ENCODE assay signal across 22 cellular contexts in the genomic region with DNA sequence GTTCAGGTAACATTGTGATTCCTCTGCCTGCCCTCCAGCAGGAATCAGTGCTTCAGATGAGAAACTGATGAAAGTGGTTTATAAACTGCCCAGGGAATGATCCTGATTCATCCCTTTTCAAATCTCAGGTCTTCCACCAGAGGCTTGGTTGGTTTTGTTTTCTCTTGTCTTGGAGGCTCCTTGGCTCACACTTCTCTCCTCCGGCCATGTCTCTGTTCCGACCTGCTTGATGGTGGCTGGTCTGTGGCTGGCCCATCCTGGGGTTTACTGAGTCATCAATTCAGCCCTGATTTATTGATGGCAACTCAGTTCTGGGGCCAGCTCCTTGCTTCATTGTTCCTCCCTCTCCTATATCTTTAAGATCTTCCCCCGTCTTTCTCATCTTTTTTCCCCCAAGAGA.
"Had no signal": no experiment of that assay in that cellular context is flagged by ENCODE, and none has a peak within 500 bp of the region (broad histone marks: within the 10 kb centered on the region; RNA-seq: fewer than 3 reads in every experiment).

No MANE protein-coding gene starts in this region.

- H2AFZ ChIP-seq: parathyroid adenoma had no signal

- H3K27ac Mint-ChIP-seq: activated B cell treated with CpG ODN at 0.5 μM for 24 hours; activated CD4-positive, alpha-beta memory T cell treated with anti-CD3 and anti-CD28 coated beads for 36 hours; activated naive CD4-positive, alpha-beta T cell treated with anti-CD3 and anti-CD28 coated beads, Interleukin-2, amount 10 ng/mL, durations not matched to agents 7 days and 5 days; endodermal cell; natural killer cell; stimulated activated naive B cell treated with anti-CD40 and anti-IgM and Interleukin-4, amounts not matched to agents 10 μg/mL and 1 μg/mL and 100 μg/mL, for 72 hours; T-helper 17 cell; type B pancreatic cell had no signal

- H3K4me3 Mint-ChIP-seq: activated B cell treated with CpG ODN at 0.5 μM for 24 hours; activated CD4-positive, alpha-beta memory T cell treated with anti-CD3 and anti-CD28 coated beads for 36 hours; activated naive CD4-positive, alpha-beta T cell treated with anti-CD3 and anti-CD28 coated beads, Interleukin-2, amount 10 ng/mL, durations not matched to agents 7 days and 5 days; endodermal cell; natural killer cell; stimulated activated naive B cell treated with anti-CD40 and anti-IgM and Interleukin-4, amounts not matched to agents 10 μg/mL and 1 μg/mL and 100 μg/mL, for 72 hours; T-helper 17 cell; type B pancreatic cell had no signal

- H3K27ac ChIP-seq: cardiac muscle cell, lower lobe of right lung, parathyroid adenoma had no signal

- H3K27me3 ChIP-seq: cardiac muscle cell had no signal

- H3K36me3 ChIP-seq: cardiac muscle cell, lower lobe of right lung had no signal

- H3K4me2 ChIP-seq: smooth muscle cell had no signal

- H3K9ac ChIP-seq: parathyroid adenoma had no signal

- H3K9me3 ChIP-seq: lower lobe of right lung had no signal

- ATAC-seq: left lobe of liver; lower lobe of right lung; natural killer cell; sciatic nerve; stimulated activated naive B cell treated with anti-CD40 and anti-IgM and Interleukin-4, amounts not matched to agents 10 μg/mL and 1 μg/mL and 100 μg/mL, for 72 hours; T-helper 17 cell had no signal

- H3K9me3 Mint-ChIP-seq: activated B cell treated with CpG ODN at 0.5 μM for 24 hours; activated CD4-positive, alpha-beta memory T cell treated with anti-CD3 and anti-CD28 coated beads for 36 hours; activated naive CD4-positive, alpha-beta T cell treated with anti-CD3 and anti-CD28 coated beads, Interleukin-2, amount 10 ng/mL, durations not matched to agents 7 days and 5 days; endodermal cell; natural killer cell; stimulated activated naive B cell treated with anti-CD40 and anti-IgM and Interleukin-4, amounts not matched to agents 10 μg/mL and 1 μg/mL and 100 μg/mL, for 72 hours had no signal

- H3K79me2 ChIP-seq: parathyroid adenoma had no signal

- DNase-seq: activated B cell treated with CpG ODN at 0.5 μM for 24 hours; activated CD4-positive, alpha-beta memory T cell treated with anti-CD3 and anti-CD28 coated beads for 36 hours; activated CD4-positive, alpha-beta T cell treated with anti-CD3 and anti-CD28 coated beads for 4 hours; activated naive CD4-positive, alpha-beta T cell treated with anti-CD3 and anti-CD28 coated beads, Interleukin-2, amount 10 ng/mL, durations not matched to agents 7 days and 5 days; activated T-cell treated with anti-CD3 and anti-CD28 coated beads, Interleukin-2, amount 50 U/mL, for 48 hours; amygdala; cortex of kidney; endodermal cell; foreskin melanocyte; lower lobe of right lung; midbrain; natural killer cell; stimulated activated CD4-positive, alpha-beta T cell treated with anti-CD3 and anti-CD28 coated beads, Interleukin-15, amount 100 ng/mL, for 24 hours; stimulated activated naive B cell treated with anti-CD40 and anti-IgM and Interleukin-4, amounts not matched to agents 10 μg/mL and 1 μg/mL and 100 μg/mL, for 72 hours; SW 1271; T-helper 17 cell had no signal

- H3K4me1 ChIP-seq: lower lobe of right lung, parathyroid adenoma had no signal

- H3K4me1 Mint-ChIP-seq: activated B cell treated with CpG ODN at 0.5 μM for 24 hours; stimulated activated naive B cell treated with anti-CD40 and anti-IgM and Interleukin-4, amounts not matched to agents 10 μg/mL and 1 μg/mL and 100 μg/mL, for 72 hours had no signal

- H3K36me3 Mint-ChIP-seq: activated CD4-positive, alpha-beta memory T cell treated with anti-CD3 and anti-CD28 coated beads for 36 hours; activated naive CD4-positive, alpha-beta T cell treated with anti-CD3 and anti-CD28 coated beads, Interleukin-2, amount 10 ng/mL, durations not matched to agents 7 days and 5 days; natural killer cell; stimulated activated naive B cell treated with anti-CD40 and anti-IgM and Interleukin-4, amounts not matched to agents 10 μg/mL and 1 μg/mL and 100 μg/mL, for 72 hours; type B pancreatic cell had no signal

- H3K4me3 ChIP-seq: cardiac muscle cell, lower lobe of right lung, smooth muscle cell had no signal
